In the genomic region with DNA sequence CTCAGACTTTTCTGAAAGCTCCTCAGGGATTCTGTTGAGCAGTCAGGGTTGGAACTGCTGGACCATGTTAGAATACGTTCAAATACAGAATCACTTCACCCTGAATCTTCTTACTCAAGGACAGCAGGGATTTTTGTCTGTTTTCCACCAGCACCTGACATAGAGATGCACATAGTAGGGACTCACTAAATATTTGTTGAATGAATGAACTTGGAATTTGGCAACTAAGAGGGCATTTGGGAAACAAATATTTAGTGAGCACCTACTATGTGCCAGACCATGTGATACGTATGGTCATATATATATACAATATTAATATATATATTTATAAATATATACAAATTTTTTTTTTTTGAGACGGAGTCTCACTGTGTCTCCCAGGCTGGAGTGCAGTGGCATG, we compare ENCODE assay signal across 32 cellular contexts.
"Had no signal": no experiment of that assay in that cellular context is flagged by ENCODE, and none has a peak within 500 bp of the region (broad histone marks: within the 10 kb centered on the region; RNA-seq: fewer than 3 reads in every experiment).

No MANE protein-coding gene starts in this region.

- H3K4me3 ChIP-seq: adrenal gland, ascending aorta, body of pancreas, breast epithelium, cardiac muscle cell had no signal

- DNase-seq: activated effector memory CD4-positive, alpha-beta T cell treated with anti-CD3 and anti-CD28 coated beads, Interleukin-2, amount 50 U/mL, for 16 hours; activated effector memory CD4-positive, alpha-beta T cell treated with Interleukin-2 at 50 U/mL for 16 hours; activated gamma-delta T cell; activated gamma-delta T cell treated with Interleukin-2 at 50 U/mL for 16 hours; activated naive CD4-positive, alpha-beta T cell; activated naive CD4-positive, alpha-beta T cell treated with anti-CD3 and anti-CD28 coated beads for 36 hours; activated naive CD4-positive, alpha-beta T cell treated with anti-CD3 and anti-CD28 coated beads, Interleukin-2, amount 10 ng/mL, durations not matched to agents 7 days and 5 days; activated naive CD4-positive, alpha-beta T cell treated with anti-CD3 and anti-CD28 coated beads, Interleukin-2, amount 50 U/mL, for 16 hours; activated naive CD4-positive, alpha-beta T cell treated with Interleukin-2 at 50 U/mL for 16 hours; activated naive CD8-positive, alpha-beta T cell treated with anti-CD3 and anti-CD28 coated beads for 36 hours; activated naive CD8-positive, alpha-beta T cell treated with anti-CD3 and anti-CD28 coated beads, Interleukin-2, amount 10 ng/mL, durations not matched to agents 7 days and 5 days; activated naive CD8-positive, alpha-beta T cell treated with anti-CD3 and anti-CD28 coated beads, Interleukin-2, amount 50 U/mL, for 24 hours; activated T-cell treated with anti-CD3 and anti-CD28 coated beads, Interleukin-2, amount 50 U/mL, for 1 hour; activated T-cell treated with anti-CD3 and anti-CD28 coated beads, Interleukin-2, amount 50 U/mL, for 24 hours; activated T-cell treated with anti-CD3 and anti-CD28 coated beads, Interleukin-2, amount 50 U/mL, for 4 hours; activated T-cell treated with anti-CD3 and anti-CD28 coated beads, Interleukin-2, amount 50 U/mL, for 48 hours; activated T-cell treated with anti-CD3 and anti-CD28 coated beads, Interleukin-2, amount 50 U/mL, for 72 hours; adrenal gland; amniotic stem cell; amygdala; anterior cingulate cortex; body of pancreas; brain microvascular endothelial cell; central memory CD4-positive, alpha-beta T cell; cerebellar nuclear complex had no signal

- H3K36me3 ChIP-seq: adrenal gland, ascending aorta, brain microvascular endothelial cell, breast epithelium, cardiac muscle cell had no signal

- H3K27me3 ChIP-seq: adrenal gland, ascending aorta, body of pancreas, brain microvascular endothelial cell, breast epithelium, cardiac muscle cell had no signal

- H3K27ac ChIP-seq: adrenal gland, ascending aorta, body of pancreas, brain microvascular endothelial cell, breast epithelium, cardiac muscle cell had no signal

- H3K9me3 ChIP-seq: adrenal gland, ascending aorta, body of pancreas, breast epithelium had no signal

- FAIRE-seq: astrocyte, bronchial epithelial cell had no signal

- ATAC-seq: activated naive CD4-positive, alpha-beta T cell treated with anti-CD3 and anti-CD28 coated beads, Interleukin-2, amount 50 U/mL, for 72 hours; activated naive CD8-positive, alpha-beta T cell treated with anti-CD3 and anti-CD28 coated beads, Interleukin-2, amount 50 U/mL, for 24 hours; activated T-cell treated with anti-CD3 and anti-CD28 coated beads, Interleukin-2, amount 50 U/mL, for 4 hours; activated T-cell treated with anti-CD3 and anti-CD28 coated beads, Interleukin-2, amount 50 U/mL, for 72 hours; activated T-helper 17 cell treated with anti-CD3 and anti-CD28 coated beads, Interleukin-2, amount 50 U/mL, for 72 hours; body of pancreas had no signal
